19 cellular contexts compared by ENCODE assay signal in genomic region chr1:53552981-53553733, GRCh38.
DNase-seq lines count a peak whose midpoint lies in the region; ATAC-seq and TF ChIP-seq lines count a peak whose summit lies in the region.
"Had no signal": no experiment of that assay in that cellular context is flagged by ENCODE, and none has a peak within 500 bp of the region (broad histone marks: within the 10 kb centered on the region; RNA-seq: fewer than 3 reads in every experiment).

No MANE protein-coding gene starts in this region.

- no peak overlapping the region for H3K27ac ChIP-seq in lower lobe of right lung
- H3K27ac ChIP-seq: 22Rv1, cardiac muscle cell, stomach had no signal

- intact Hi-C loops in lower lobe of right lung (cut with DNase I), result no loop called here

- peak; percentile 50 for DNase-seq in NK-92 treated with Interleukin-12 subunit alpha and Interleukin-12 subunit beta, amount 100 ng/mL, for 24 hours (lab: John Stamatoyannopoulos, UW)
- DNase-seq in NK-92 (lab: John Stamatoyannopoulos, UW; ENCODE audit: unreplicated experiment), result no peak
- DNase-seq in stimulated activated CD4-positive, alpha-beta T cell treated with anti-CD3 and anti-CD28 coated beads, Interleukin-1b, Interleukin-23, amount 100 ng/mL, for 48 hours, result peak; percentile 39
- no peak for DNase-seq in stimulated activated CD4-positive, alpha-beta T cell treated with anti-CD3 and anti-CD28 coated beads, Interleukin-2, amount 100 ng/mL, for 24 hours
- DNase-seq in lower lobe of right lung, result peak; percentile 18
- DNase-seq in NCI-H774 (lab: John Stamatoyannopoulos, UW), result no peak
- DNase-seq in iPS-NIHi7 (ENCODE audit: extremely low spot score), result no peak
- DNase-seq: C1 segment of cervical spinal cord, DMS53, foreskin fibroblast, mesendoderm, MG63, NCI-H2081 treated with DMSO at 0.1 percent for 48 hours, NCI-H526 treated with DMSO at 0.1 percent for 48 hours, stomach had no signal

- peaks cover 15% of the 10 kb centered on the region for H3K4me1 ChIP-seq in lower lobe of right lung
- H3K4me1 ChIP-seq: stomach had no signal

- H3K9me3 ChIP-seq in lower lobe of right lung, result no peaks in the 10 kb centered on the region
- H3K9me3 ChIP-seq: MG63, stomach had no signal

- no peaks in the 10 kb centered on the region for H3K36me3 ChIP-seq in lower lobe of right lung
- H3K36me3 ChIP-seq: cardiac muscle cell, MG63, stomach had no signal

- ATAC-seq in lower lobe of right lung, result no peak
- ATAC-seq in SK-N-SH treated with all-trans-retinoic acid at 6 μM for 48 hours, result no peak
- ATAC-seq: T-helper 17 cell had no signal

- H3K4me3 ChIP-seq in lower lobe of right lung, result no peak overlapping the region
- H3K4me3 ChIP-seq: cardiac muscle cell, MG63, stomach had no signal

- H3K27me3 ChIP-seq in lower lobe of right lung (ENCODE audit: low read depth), result no peaks in the 10 kb centered on the region
- H3K27me3 ChIP-seq: MG63, stomach had no signal

- TF ChIP-seq CTCF in lower lobe of right lung (IDR thresholded peaks at IDR 0.05), result no peak

TF ChIP-seq in SK-N-SH treated with all-trans-retinoic acid at 6 μM for 48 hours, 23 proteins besides CTCF, POLR2A, EP300 and RAD21:
- TF ChIP-seq ZFP3 (CRISPR knock-in tag; IDR thresholded peaks at IDR 0.05) (no peak), ZC3H10 (CRISPR knock-in tag; IDR thresholded peaks at IDR 0.05) (no peak), BACH2 (CRISPR knock-in tag; IDR thresholded peaks at IDR 0.05; ENCODE audit: borderline replicate concordance) (no peak), OSR1 (CRISPR knock-in tag; IDR thresholded peaks at IDR 0.05) (no peak)
TF ChIP-seq in SK-N-SH treated with all-trans-retinoic acid at 6 μM for 48 hours: peak in this region for 0.

Comparison
In these comparisons a context has a peak if more than half of its experiments do, and no peak if none do; other contexts are left out.
1. DNase-seq: peak in NK-92 treated with Interleukin-12 subunit alpha and Interleukin-12 subunit beta, amount 100 ng/mL, for 24 hours (single experiment), stimulated activated CD4-positive, alpha-beta T cell treated with anti-CD3 and anti-CD28 coated beads, Interleukin-1b, Interleukin-23, amount 100 ng/mL, for 48 hours (single experiment) and lower lobe of right lung (single experiment); none in NK-92 (single experiment), stimulated activated CD4-positive, alpha-beta T cell treated with anti-CD3 and anti-CD28 coated beads, Interleukin-2, amount 100 ng/mL, for 24 hours (0 of 2), NCI-H774 (single experiment) and iPS-NIHi7 (single experiment).